Comparison of ENCODE assay signal across 8 cellular contexts in the genomic region with DNA sequence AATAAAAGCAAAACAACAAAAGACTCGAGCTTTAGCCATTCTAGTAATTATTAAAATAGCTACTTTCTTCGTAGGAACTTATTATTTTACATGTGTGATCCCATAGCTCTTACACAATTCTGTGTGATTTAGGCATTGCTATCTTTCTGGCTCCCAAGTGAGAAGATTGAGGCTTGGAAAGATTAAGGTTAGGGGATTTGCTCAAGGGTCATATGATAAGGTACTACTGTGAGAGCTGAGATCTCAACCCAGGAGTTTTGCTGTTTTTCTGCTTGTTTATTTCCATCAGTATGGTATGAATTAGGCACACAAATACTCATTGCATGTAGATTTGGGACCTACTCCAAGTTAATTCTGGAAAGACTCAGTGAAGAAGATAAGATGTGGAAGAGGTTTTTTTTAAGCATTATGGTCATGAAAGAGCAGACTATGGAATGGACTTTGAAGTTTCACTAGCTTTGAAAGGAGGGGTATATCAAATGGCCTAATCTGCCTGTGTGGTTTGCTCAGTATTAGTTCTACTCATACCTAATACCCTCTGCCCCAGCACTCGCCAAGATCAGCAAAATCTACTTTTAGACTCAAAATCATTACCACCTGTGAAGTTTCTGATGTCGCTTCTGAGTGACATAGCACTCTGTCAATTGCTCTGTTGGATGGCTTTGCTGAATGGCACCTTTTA. TPM values are rescaled to one million over a fixed set of nuclear protein-coding genes. Genes with fewer than 3 reads are reported as not detected.
A peak's percentile ranks its signal among the peaks of the same experiment; 100 is the strongest.
DNase-seq lines count a peak whose midpoint lies in the region; ATAC-seq, FAIRE-seq and TF ChIP-seq lines count a peak whose summit lies in the region.

No MANE protein-coding gene starts in this region.

- dilution Hi-C loops in endothelial cell of umbilical vein (cut with MboI; ENCODE audit: extremely low pct_ligation_motif_present, low sequenced_read_pairs) = no loop called here

- H3K27ac ChIP-seq in A549 = no peak overlapping the region
- H3K27ac ChIP-seq in endothelial cell of umbilical vein (ENCODE audit: insufficient read depth, low read depth, low read length) = no peak overlapping the region
- peak overlapping the region; percentile 33 to 43 for H3K27ac ChIP-seq in aorta (ENCODE audit: low read depth in 1 of 2, low read length in 2 of 2)

- no peak for TF ChIP-seq POLR2A in A549 (IDR thresholded peaks at IDR 0.05; ENCODE audit: low read length)
- no peak for TF ChIP-seq POLR2A in endothelial cell of umbilical vein (IDR thresholded peaks at IDR 0.05; ENCODE audit: low read depth, low read length)

- no peaks in the 10 kb centered on the region for H3K27me3 ChIP-seq in endothelial cell of umbilical vein (ENCODE audit: control insufficient read depth in 2 of 2, insufficient read depth in 2 of 2, low read length in 2 of 2)
- H3K27me3 ChIP-seq in aorta (ENCODE audit: control insufficient read depth in 1 of 2, insufficient read depth in 2 of 2, low read length in 1 of 2) = no peaks in the 10 kb centered on the region

- peaks cover 0 to 3% of the 10 kb centered on the region in 2 experiments for H3K36me3 ChIP-seq in endothelial cell of umbilical vein (ENCODE audit: control insufficient read depth in 2 of 2, extremely low read depth in 1 of 2, insufficient read depth in 2 of 2, low read length in 2 of 2)
- H3K36me3 ChIP-seq in aorta (ENCODE audit: control insufficient read depth in 1 of 2, insufficient read depth in 2 of 2, low read length in 1 of 2) = no peaks in the 10 kb centered on the region

- no peaks in the 10 kb centered on the region for H3K9me3 ChIP-seq in A549
- no peaks in the 10 kb centered on the region for H3K9me3 ChIP-seq in endothelial cell of umbilical vein (replicated peaks; ENCODE audit: control insufficient read depth, insufficient read depth, low read length)
- H3K9me3 ChIP-seq in aorta (ENCODE audit: control insufficient read depth, low read length) = no peaks in the 10 kb centered on the region

- H3K79me2 ChIP-seq in endothelial cell of umbilical vein (ENCODE audit: control insufficient read depth, insufficient read depth, low read length) = peaks cover 99% of the 10 kb centered on the region

- no peaks in the 10 kb centered on the region for H3K9me1 ChIP-seq in endothelial cell of umbilical vein (replicated peaks; ENCODE audit: control insufficient read depth, extremely low read depth, insufficient read depth, low read length)

- no TSS peak for BruUV-seq in endothelial cell of umbilical vein (replicated peaks; lab: Mats Ljungman, UMichigan)

- no peak for ATAC-seq in A549
- ATAC-seq in GM19397 (IDR thresholded peaks at IDR 0.05; ENCODE audit: unreplicated experiment) = peak; percentile 69
- peak; percentile 83 for ATAC-seq in HG03432 (IDR thresholded peaks at IDR 0.05; ENCODE audit: unreplicated experiment)
- peak; percentile 23 for ATAC-seq in aorta (ENCODE audit: low FRiP score)

- TF ChIP-seq EP300 in A549 (IDR thresholded peaks at IDR 0.05) = no peak

- intact Hi-C loops in endothelial cell of umbilical vein (cut with micrococcal nuclease) (no loop called here), aorta (cut with DNase I) (no loop called here)

- H3K9ac ChIP-seq in endothelial cell of umbilical vein (replicated peaks; ENCODE audit: extremely low read depth, insufficient read depth, low read length) = no peak overlapping the region

- WGBS in A549 (ENCODE audit: missing lambda C conversion rate) = 85% methylated on average over 4 of the region's 4 CpGs
- 10 to 12% methylated on average over 4 of the region's 4 CpGs for WGBS in aorta, 2 donors

- no peak for DNase-seq in A549 (ENCODE audit: low read depth in 1 of 2, low spot score in 1 of 2)
- DNase-seq in endothelial cell of umbilical vein (ENCODE audit: low read depth, low spot score) = no peak
- DNase-seq in aorta = no peak
- no peak for DNase-seq in activated CD4-positive, alpha-beta T cell treated with anti-CD3 and anti-CD28 coated beads for 1 hour
- DNase-seq in AG08396 (ENCODE audit: low spot score) = no peak
- DNase-seq in NCI-H187 (lab: John Stamatoyannopoulos, UW) = no peak

- H3K4me1 ChIP-seq in A549 = peaks cover 78% of the 10 kb centered on the region
- H3K4me1 ChIP-seq in endothelial cell of umbilical vein (ENCODE audit: control insufficient read depth, extremely low read depth, insufficient read depth, low read length) = peaks cover 60% of the 10 kb centered on the region
- peaks cover 7 to 8% of the 10 kb centered on the region in 2 donors for H3K4me1 ChIP-seq in aorta (ENCODE audit: control insufficient read depth in 1 of 2, insufficient read depth in 2 of 2, low read length in 2 of 2)

- no peak for FAIRE-seq in A549 (lab: Jason Lieb, UNC)
- FAIRE-seq in endothelial cell of umbilical vein (lab: Jason Lieb, UNC) = no peak

- TF ChIP-seq CTCF in A549 (IDR thresholded peaks at IDR 0.05) (no peak), endothelial cell of umbilical vein (IDR thresholded peaks at IDR 0.05; ENCODE audit: extremely low read depth in 1 of 2, insufficient read depth in 1 of 2, low read depth in 1 of 2, low read length in 2 of 2) (no peak)

- 0 out of 3 replicates have a peak overlapping the region, but pooled peaks have one; percentile 2 for H3K4me2 ChIP-seq in A549
- no peak overlapping the region for H3K4me2 ChIP-seq in endothelial cell of umbilical vein (ENCODE audit: insufficient read depth, low read length)

- CTCF ChIA-PET in A549 (lab: Yijun Ruan, JAX) = interaction anchor here (0.9 kb wide), 1 partner anchor 9 kb away, joined by 4 read pairs; no protein-coding TSS in a partner anchor
- CTCF ChIA-PET in endothelial cell of umbilical vein (lab: Charles Lee) = interaction anchor here (0.8 to 2.0 kb wide), 6 partner anchors 8 to 209 kb away, joined by 3 to 5 read pairs (median 4); no protein-coding TSS in a partner anchor

- no peak overlapping the region for H2AFZ ChIP-seq in endothelial cell of umbilical vein (ENCODE audit: low read depth, low read length)

- POLR2A ChIA-PET in A549 (lab: Yijun Ruan, JAX) (interaction anchor here (1.5 kb wide), 1 partner anchor 13 kb away, joined by 5 read pairs; the partner anchor contains the start of gene MBNL1), endothelial cell of umbilical vein (lab: Charles Lee) (interaction anchor here (0.5 to 1.1 kb wide), 2 partner anchors 12 to 13 kb away, joined by 3 read pairs; partner anchors contain the start of gene MBNL1)

- no peak for TF ChIP-seq RAD21 in A549 (conservative IDR thresholded peaks at IDR 0.05 in 1 of 2, IDR thresholded peaks at IDR 0.05 in 1 of 2)

- H3K4me3 ChIP-seq in A549 (no peak overlapping the region), endothelial cell of umbilical vein (replicated peaks in 1 of 3; ENCODE audit: insufficient read depth in 1 of 3, low read depth in 1 of 3, low read length in 3 of 3) (no peak overlapping the region), aorta (ENCODE audit: low read length in 2 of 2) (peak overlapping the region in 1 of 2 donors; percentile 11)

- peaks cover 49% of the 10 kb centered on the region for H4K20me1 ChIP-seq in endothelial cell of umbilical vein (replicated peaks; ENCODE audit: control insufficient read depth, extremely low read depth, insufficient read depth, low read length)

TF ChIP-seq in endothelial cell of umbilical vein, 7 proteins besides CTCF, POLR2A, EP300 and RAD21:
- TF ChIP-seq FOS (IDR thresholded peaks at IDR 0.05; ENCODE audit: borderline replicate concordance, insufficient read depth, low read length) (no peak), GATA2 (IDR thresholded peaks at IDR 0.05; ENCODE audit: insufficient read depth, insufficient read length, low read depth, low read length) (no peak), POLR2AphosphoS5 (IDR thresholded peaks at IDR 0.05; ENCODE audit: insufficient read depth, low read depth, low read length) (peak; percentile 17)

RNA-seq across cellular contexts. Expression of gene MBNL1, which starts 12.4 kb away (rescaled TPM):
- polyA plus RNA-seq in A549 (2011; rRNA removed) (92.5 and 114 TPM in 2 replicates), A549 (2017; fragmentation: RNase III; extraction: RNeasy Plus Mini Kit Qiagen cat#74134 plus additional on column Dnase treatment) (59.6 to 60.5 TPM (median 59.9 TPM) in 3 replicates), endothelial cell of umbilical vein (151 and 179 TPM in 2 replicates), aorta (100 to 1,000 TPM; 141 to 182 TPM)
- 38.1 and 53.4 TPM in 2 replicates for polyA plus RNA-seq in A549 (2012; cell fraction: cytosol; rRNA removed)
- 23.1 and 23.7 TPM in 2 replicates for polyA plus RNA-seq in A549 (2012; cell fraction: nucleus; rRNA removed)
- 330 and 339 TPM in 2 replicates for polyA minus RNA-seq in A549 (2011; rRNA and poly(A)+ RNA removed)
- total RNA-seq in endothelial cell of umbilical vein (362 and 385 TPM in 2 replicates), aorta (100 to 1,000 TPM; 485 to 689 TPM)
- polyA plus RNA-seq in endothelial cell of umbilical vein (2011; cell fraction: cytosol; rRNA removed) = 158 and 192 TPM in 2 replicates
- polyA plus RNA-seq in endothelial cell of umbilical vein (2011; cell fraction: nucleus; rRNA removed) = 245 and 296 TPM in 2 replicates
- polyA plus RNA-seq in endothelial cell of umbilical vein (2012) = 100 and 148 TPM in 2 replicates
- polyA minus RNA-seq in endothelial cell of umbilical vein = 604 and 704 TPM in 2 replicates
- 107 TPM for polyA minus RNA-seq in endothelial cell of umbilical vein (2011; cell fraction: cytosol; rRNA and poly(A)+ RNA removed)
- 897 and 1,083 TPM in 2 replicates for polyA minus RNA-seq in endothelial cell of umbilical vein (2011; cell fraction: nucleus; rRNA and poly(A)+ RNA removed)

Comparison
In these comparisons a context has a peak if more than half of its experiments do, and no peak if none do; other contexts are left out.
1. ATAC-seq: peak in GM19397 (single experiment), HG03432 (single experiment) and aorta (single experiment); none in A549 (0 of 2).
2. H3K27ac ChIP-seq: peak in aorta (2 of 2); none in A549 (0 of 2) and endothelial cell of umbilical vein (single experiment).